15 cellular contexts compared by ENCODE assay signal in genomic region chr21:45869121-45870007, GRCh38.
A peak's percentile ranks its signal among the peaks of the same experiment; 100 is the strongest.
DNase-seq lines count a peak whose midpoint lies in the region; ATAC-seq, FAIRE-seq and TF ChIP-seq lines count a peak whose summit lies in the region.
"Had no signal": no experiment of that assay in that cellular context is flagged by ENCODE, and none has a peak within 500 bp of the region (broad histone marks: within the 10 kb centered on the region; RNA-seq: fewer than 3 reads in every experiment).

No MANE protein-coding gene starts in this region.

- H3K9ac ChIP-seq in adipocyte (ENCODE audit: low read length) (no peak overlapping the region), kidney (ENCODE audit: low read length in 2 of 2) (no peak overlapping the region)

- no peak overlapping the region for H3K27ac Mint-ChIP-seq in activated naive CD4-positive, alpha-beta T cell treated with anti-CD3 and anti-CD28 coated beads, Interleukin-2, amount 50 U/mL, for 72 hours
- H3K27ac Mint-ChIP-seq: activated B cell treated with CpG ODN at 0.5 μM for 24 hours, memory B cell had no signal

- H3K36me3 ChIP-seq in adipocyte (ENCODE audit: control insufficient read depth, insufficient read depth, low read length, severe bottlenecking) (peaks cover 4% of the 10 kb centered on the region), kidney (ENCODE audit: control insufficient read depth in 1 of 2, insufficient read depth in 2 of 2, low read length in 2 of 2) (no peaks in the 10 kb centered on the region)

- H3K36me3 Mint-ChIP-seq in activated naive CD4-positive, alpha-beta T cell treated with anti-CD3 and anti-CD28 coated beads, Interleukin-2, amount 50 U/mL, for 72 hours: no peaks in the 10 kb centered on the region
- H3K36me3 Mint-ChIP-seq: memory B cell had no signal

- intact Hi-C loops in kidney (cut with DNase I): no loop called here

- TF ChIP-seq CTCF in kidney (IDR thresholded peaks at IDR 0.05; ENCODE audit: borderline replicate concordance, extremely low read depth, insufficient read depth): no peak

- H3K4me1 ChIP-seq in adipocyte (ENCODE audit: control insufficient read depth, insufficient read depth, low read length): peaks cover 22% of the 10 kb centered on the region
- H3K4me1 ChIP-seq in kidney (ENCODE audit: control insufficient read depth in 1 of 2, insufficient read depth in 1 of 2, low read depth in 1 of 2, low read length in 2 of 2): no peaks in the 10 kb centered on the region
- H3K4me1 ChIP-seq: A549 had no signal

- DNase-seq in A172 (ENCODE audit: low spot score): peak; percentile 67
- peak; percentile 66 for DNase-seq in HCEC 1CT
- peak; percentile 65 for DNase-seq in adipocyte (ENCODE audit: low read depth)
- DNase-seq in kidney: peak; percentile 62
- no peak for DNase-seq in occipital lobe (lab: John Stamatoyannopoulos, UW)
- no peak for DNase-seq in activated naive CD4-positive, alpha-beta T cell treated with anti-CD3 and anti-CD28 coated beads, Interleukin-2, amount 50 U/mL, for 72 hours (ENCODE audit: low spot score in 2 of 2)
- no peak for DNase-seq in GDM1 (lab: John Stamatoyannopoulos, UW)
- DNase-seq in NCI-H1436 treated with DMSO at 0.1 percent for 48 hours (lab: John Stamatoyannopoulos, UW): no peak
- DNase-seq: activated B cell treated with CpG ODN at 0.5 μM for 24 hours; cortex of kidney; NCI-H1048; NCI-H2227 treated with DMSO at 0.1 percent for 48 hours; stimulated activated CD4-positive, alpha-beta T cell treated with anti-CD3 and anti-CD28 coated beads, Interleukin-12 subunit alpha, Interleukin-12 subunit beta, amount 100 ng/mL, for 4 hours had no signal

- FAIRE-seq in kidney (lab: Jason Lieb, UNC): no peak
- FAIRE-seq: A549 had no signal

- no peak for ATAC-seq in activated naive CD4-positive, alpha-beta T cell treated with anti-CD3 and anti-CD28 coated beads, Interleukin-2, amount 50 U/mL, for 72 hours
- ATAC-seq: A549 had no signal

- H3K9me3 Mint-ChIP-seq in activated naive CD4-positive, alpha-beta T cell treated with anti-CD3 and anti-CD28 coated beads, Interleukin-2, amount 50 U/mL, for 72 hours: no peaks in the 10 kb centered on the region
- H3K9me3 Mint-ChIP-seq: activated B cell treated with CpG ODN at 0.5 μM for 24 hours, memory B cell had no signal

- no peak overlapping the region for H3K27ac ChIP-seq in kidney (ENCODE audit: low read depth in 2 of 2, low read length in 2 of 2)
- H3K27ac ChIP-seq: A549 had no signal

- no peaks in the 10 kb centered on the region for H3K9me3 ChIP-seq in adipocyte (ENCODE audit: control insufficient read depth, low read length)
- no peaks in the 10 kb centered on the region for H3K9me3 ChIP-seq in kidney (ENCODE audit: control insufficient read depth in 1 of 2, low read length in 2 of 2)
- H3K9me3 ChIP-seq: A549 had no signal

- H3K27me3 ChIP-seq in adipocyte (replicated peaks; ENCODE audit: control insufficient read depth, insufficient read depth, low read length): no peaks in the 10 kb centered on the region

- H3K4me3 ChIP-seq in adipocyte (ENCODE audit: low read length) (no peak overlapping the region), kidney (ENCODE audit: low read length in 2 of 2) (no peak overlapping the region)
- H3K4me3 ChIP-seq: A549 had no signal

Comparison
In these comparisons a context has a peak if more than half of its experiments do, and no peak if none do; other contexts are left out.
1. DNase-seq: peak in A172 (single experiment), HCEC 1CT (single experiment), adipocyte (single experiment) and kidney (single experiment); none in occipital lobe (single experiment), activated naive CD4-positive, alpha-beta T cell treated with anti-CD3 and anti-CD28 coated beads, Interleukin-2, amount 50 U/mL, for 72 hours (0 of 2), GDM1 (single experiment) and NCI-H1436 treated with DMSO at 0.1 percent for 48 hours (single experiment).